In genomic region chr2:100786297-100786658, GRCh38 we compare ENCODE assay signal across 10 cellular contexts. TPM values are rescaled to one million over a fixed set of nuclear protein-coding genes. Genes with fewer than 3 reads are reported as not detected.
A peak's percentile ranks its signal among the peaks of the same experiment; 100 is the strongest.
DNase-seq lines count a peak whose midpoint lies in the region; ATAC-seq and TF ChIP-seq lines count a peak whose summit lies in the region.
"Had no signal": no experiment of that assay in that cellular context is flagged by ENCODE, and none has a peak within 500 bp of the region (broad histone marks: within the 10 kb centered on the region; RNA-seq: fewer than 3 reads in every experiment).

No MANE protein-coding gene starts in this region.

- peak overlapping the region; percentile 22 for H2AFZ ChIP-seq in PC-3 (ENCODE audit: low read length)
- H2AFZ ChIP-seq in osteoblast (ENCODE audit: low read length), result no peak overlapping the region

- POLR2A ChIA-PET in PC-3 (lab: Charles Lee; ENCODE audit: unreplicated experiment), result no interaction called here

- H3K9me2 ChIP-seq in PC-3 (replicated peaks; ENCODE audit: low read length), result no peaks in the 10 kb centered on the region

- intact Hi-C loops in PC-3 (cut with micrococcal nuclease), result loop anchor here (1.0 kb wide), 3 partner anchors 15 to 33 kb away; no protein-coding TSS in a partner anchor

- peak; percentile 78 for DNase-seq in COLO829 (ENCODE audit: low spot score)
- peak; percentile 96 for DNase-seq in PC-3
- peak; percentile 95 for DNase-seq in osteoblast (ENCODE audit: insufficient read length, low spot score, missing footprints)
- DNase-seq in NCI-H446 (lab: John Stamatoyannopoulos, UW), result no peak
- no peak for DNase-seq in COR-L47 (lab: John Stamatoyannopoulos, UW)
- DNase-seq in HUDEP-2 (lab: John Stamatoyannopoulos, UW; ENCODE audit: unreplicated experiment in 76 of 76), result no peak
- DNase-seq: GF-D8, NCI-H1092 had no signal

- H3K4me3 ChIP-seq in PC-3 (ENCODE audit: low read length) (peak overlapping the region; percentile 49), osteoblast (ENCODE audit: insufficient read depth, low read length) (peak overlapping the region; percentile 44)

- CTCF ChIA-PET in PC-3 (lab: Charles Lee), result no interaction called here

- peaks cover 15% of the 10 kb centered on the region for H3F3A ChIP-seq in PC-3 (ENCODE audit: low read length, unreplicated experiment)

- H4K20me1 ChIP-seq in PC-3 (ENCODE audit: low read length), result no peaks in the 10 kb centered on the region
- no peaks in the 10 kb centered on the region for H4K20me1 ChIP-seq in osteoblast (ENCODE audit: insufficient read depth, low read length)

- no peaks in the 10 kb centered on the region for H3K27me3 ChIP-seq in PC-3 (ENCODE audit: low read length)
- no peaks in the 10 kb centered on the region for H3K27me3 ChIP-seq in osteoblast (ENCODE audit: insufficient read depth, low read length)

- H3K9me3 ChIP-seq in PC-3 (ENCODE audit: low read length) (no peaks in the 10 kb centered on the region), osteoblast (ENCODE audit: low read depth, low read length) (no peaks in the 10 kb centered on the region)

- ATAC-seq in PC-3, result peak; percentile 83
- peak; percentile 91 for ATAC-seq in esophagus mucosa
- no peak for ATAC-seq in HG02852 (IDR thresholded peaks at IDR 0.05; ENCODE audit: unreplicated experiment)

- peak overlapping the region; percentile 47 for H3K9ac ChIP-seq in PC-3 (ENCODE audit: low read length)

- H3K4me1 ChIP-seq in PC-3 (ENCODE audit: insufficient read depth, low read length), result peaks cover 51% of the 10 kb centered on the region
- H3K4me1 ChIP-seq in osteoblast (ENCODE audit: insufficient read depth, low read length), result peaks cover 18% of the 10 kb centered on the region

- H3K27ac ChIP-seq in PC-3 (ENCODE audit: low read length) (peak overlapping the region; percentile 91), osteoblast (ENCODE audit: low read depth, low read length) (peak overlapping the region; percentile 54)

- H3K36me3 ChIP-seq in PC-3 (ENCODE audit: low read depth, low read length) (no peaks in the 10 kb centered on the region), osteoblast (ENCODE audit: insufficient read depth, low read length) (no peaks in the 10 kb centered on the region)

- no peaks in the 10 kb centered on the region for H3K79me2 ChIP-seq in PC-3 (ENCODE audit: low read length)
- no peaks in the 10 kb centered on the region for H3K79me2 ChIP-seq in osteoblast (ENCODE audit: insufficient read depth, low read length)

- no TSS peak for BruUV-seq in PC-3 (replicated peaks; lab: Mats Ljungman, UMichigan)

- no peak for TF ChIP-seq CTCF in PC-3 (conservative IDR thresholded peaks at IDR 0.05; ENCODE audit: low read depth, low read length)
- TF ChIP-seq CTCF in osteoblast (IDR thresholded peaks at IDR 0.05; ENCODE audit: extremely low read depth, low read depth, low read length), result no peak

- H3K4me2 ChIP-seq in PC-3 (ENCODE audit: low read length), result peak overlapping the region; percentile 77
- peak overlapping the region; percentile 77 for H3K4me2 ChIP-seq in osteoblast (ENCODE audit: insufficient read depth, low read length)

RNA-seq across cellular contexts. Expression of gene NPAS2, which starts 33.7 kb away (rescaled TPM):
- 54.8 and 55.4 TPM in 2 replicates for total RNA-seq in PC-3 (2014; rRNA removed)
- 63.6 TPM for total RNA-seq in esophagus mucosa
- total RNA-seq in osteoblast, result 8.3 and 8.7 TPM in 2 replicates

Comparison
In these comparisons a context has a peak if more than half of its experiments do, and no peak if none do; other contexts are left out.
1. DNase-seq: peak in COLO829 (single experiment), PC-3 (single experiment) and osteoblast (single experiment); none in NCI-H446 (0 of 2), COR-L47 (single experiment) and HUDEP-2 (0 of 76).